Comparison of ENCODE assay signal across 13 cellular contexts in the genomic region with DNA sequence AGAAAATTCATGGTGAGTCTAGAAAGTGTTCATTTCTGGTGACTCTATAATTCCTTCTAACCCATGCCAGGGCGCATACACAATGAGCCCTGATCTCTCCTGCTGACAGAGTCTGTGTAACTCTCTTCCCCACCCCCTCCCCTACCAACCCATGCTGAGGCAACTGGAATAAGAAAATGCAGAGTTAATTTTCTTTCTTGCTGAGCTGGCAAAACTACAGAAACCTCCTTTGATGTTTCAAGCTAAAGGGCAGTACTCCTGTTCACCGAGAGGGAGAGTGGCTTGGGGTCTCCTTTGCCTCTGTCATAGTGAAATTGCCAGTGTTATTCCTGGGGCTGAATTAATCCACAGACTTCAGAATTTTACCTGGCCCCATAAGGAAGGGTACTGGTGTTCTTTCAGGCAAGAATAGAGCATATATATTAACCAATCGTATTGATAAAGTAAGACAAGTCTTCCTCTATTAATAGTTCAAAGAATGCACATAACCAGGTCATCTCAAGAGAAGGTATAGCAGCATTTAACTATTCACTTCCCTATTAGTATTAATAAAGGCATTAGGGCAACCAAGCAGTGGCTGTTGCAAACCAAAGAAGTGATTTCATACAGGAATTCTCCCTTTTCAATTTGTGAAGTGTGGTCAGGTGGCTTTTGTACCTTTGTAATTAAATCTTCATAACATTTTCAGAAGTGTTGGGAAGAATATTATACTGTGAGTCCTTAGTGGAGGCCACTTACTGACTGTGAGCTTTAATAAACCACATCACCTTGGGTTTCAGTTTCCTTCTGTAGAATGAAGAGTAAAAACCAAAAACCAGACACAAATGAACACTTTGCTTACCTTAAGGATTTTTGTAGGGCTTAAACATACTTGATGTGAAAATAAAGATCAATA.
DNase-seq lines count a peak whose midpoint lies in the region; ATAC-seq, FAIRE-seq and TF ChIP-seq lines count a peak whose summit lies in the region.
"Had no signal": no experiment of that assay in that cellular context is flagged by ENCODE, and none has a peak within 500 bp of the region (broad histone marks: within the 10 kb centered on the region; RNA-seq: fewer than 3 reads in every experiment).

No MANE protein-coding gene starts in this region.

- ATAC-seq in GM19397 (IDR thresholded peaks at IDR 0.05; ENCODE audit: unreplicated experiment) (peak; percentile 78), HG02885 (IDR thresholded peaks at IDR 0.05; ENCODE audit: poor library complexity, unreplicated experiment) (peak; percentile 88)
- ATAC-seq: activated CD8-positive, alpha-beta T cell treated with anti-CD3 and anti-CD28 coated beads for 36 hours had no signal

- TF ChIP-seq CTCF in GM06990 (IDR thresholded peaks at IDR 0.05; ENCODE audit: insufficient read depth, low read length, poor library complexity, severe bottlenecking), result no peak

- H3K36me3 ChIP-seq in GM06990 (ENCODE audit: control insufficient read depth, insufficient read depth, low read length), result no peaks in the 10 kb centered on the region
- H3K36me3 ChIP-seq: cardiac muscle cell had no signal

- DNase-seq in GM06990 (ENCODE audit: extremely low read depth, insufficient read length) (peak; percentile 44), NCI-H446 treated with DMSO at 0.1 percent for 48 hours (lab: John Stamatoyannopoulos, UW) (peak; percentile 21), SKM-1 treated with dmso at 0.1 percent for 144 hours (lab: John Stamatoyannopoulos, UW; ENCODE audit: unreplicated experiment) (no peak), urothelium cell line (ENCODE audit: low spot score) (no peak), NCI-H526 treated with DMSO at 0.1 percent for 48 hours (lab: John Stamatoyannopoulos, UW) (no peak), dedifferentiated amniotic fluid mesenchymal stem cell (ENCODE audit: extremely low spot score) (no peak)
- DNase-seq: activated CD8-positive, alpha-beta T cell treated with anti-CD3 and anti-CD28 coated beads for 36 hours; AML-193; foreskin melanocyte; stimulated activated CD4-positive, alpha-beta T cell treated with anti-CD3 and anti-CD28 coated beads, Interleukin-4, amount 100 ng/mL, for 4 hours had no signal

- H3K27me3 ChIP-seq in GM06990 (replicated peaks; ENCODE audit: control insufficient read depth, insufficient read depth, low read length), result no peaks in the 10 kb centered on the region; the same call in 1 of the 2 replicates

- H3K4me3 ChIP-seq in GM06990 (replicated peaks; ENCODE audit: low read depth, low read length), result no peak overlapping the region
- H3K4me3 ChIP-seq: cardiac muscle cell had no signal

- FAIRE-seq in urothelium cell line (lab: Jason Lieb, UNC), result no peak

Comparison
In these comparisons a context has a peak if more than half of its experiments do, and no peak if none do; other contexts are left out.
1. DNase-seq: peak in GM06990 (single experiment) and NCI-H446 treated with DMSO at 0.1 percent for 48 hours (single experiment); none in SKM-1 treated with dmso at 0.1 percent for 144 hours (single experiment), urothelium cell line (single experiment), NCI-H526 treated with DMSO at 0.1 percent for 48 hours (single experiment) and dedifferentiated amniotic fluid mesenchymal stem cell (single experiment).